ENCODE assay signal across 8 cellular contexts in genomic region chr11:117970400-117971024, GRCh38. TPM values are rescaled to one million over a fixed set of nuclear protein-coding genes. Genes with fewer than 3 reads are reported as not detected.
A peak's percentile ranks its signal among the peaks of the same experiment; 100 is the strongest.
DNase-seq lines count a peak whose midpoint lies in the region; ATAC-seq and TF ChIP-seq lines count a peak whose summit lies in the region.

No MANE protein-coding gene starts in this region.

- H3K4me1 Mint-ChIP-seq in stimulated activated naive B cell treated with anti-CD40 and anti-IgM and Interleukin-4, amounts not matched to agents 10 μg/mL and 1 μg/mL and 100 μg/mL, for 72 hours: peaks cover 25 to 51% of the 10 kb centered on the region in 2 donors

- no peaks in the 10 kb centered on the region for H3K9me3 Mint-ChIP-seq in stimulated activated naive B cell treated with anti-CD40 and anti-IgM and Interleukin-4, amounts not matched to agents 10 μg/mL and 1 μg/mL and 100 μg/mL, for 72 hours

- H3K27ac Mint-ChIP-seq in stimulated activated naive B cell treated with anti-CD40 and anti-IgM and Interleukin-4, amounts not matched to agents 10 μg/mL and 1 μg/mL and 100 μg/mL, for 72 hours: no peak overlapping the region

- peak overlapping the region; percentile 43 for H3K4me2 ChIP-seq in OCI-LY3 (ENCODE audit: low read length)

- no peak for TF ChIP-seq CTCF in OCI-LY3 (IDR thresholded peaks at IDR 0.05; ENCODE audit: low read depth, low read length)

- no peaks in the 10 kb centered on the region for H3K36me3 Mint-ChIP-seq in stimulated activated naive B cell treated with anti-CD40 and anti-IgM and Interleukin-4, amounts not matched to agents 10 μg/mL and 1 μg/mL and 100 μg/mL, for 72 hours

- no peaks in the 10 kb centered on the region for H4K20me1 ChIP-seq in OCI-LY3 (ENCODE audit: insufficient read depth, low read length)

- H3K27me3 ChIP-seq in OCI-LY3 (ENCODE audit: low read depth, low read length): no peaks in the 10 kb centered on the region

- no peak overlapping the region for H3K9ac ChIP-seq in OCI-LY3 (ENCODE audit: low read length)

- peak; percentile 69 to 71 for ATAC-seq in stimulated activated naive B cell treated with anti-CD40 and anti-IgM and Interleukin-4, amounts not matched to agents 10 μg/mL and 1 μg/mL and 100 μg/mL, for 72 hours (replicated peaks)
- no peak for ATAC-seq in GM19324 (IDR thresholded peaks at IDR 0.05; ENCODE audit: low FRiP score, unreplicated experiment)

- no peaks in the 10 kb centered on the region for H3K27me3 Mint-ChIP-seq in stimulated activated naive B cell treated with anti-CD40 and anti-IgM and Interleukin-4, amounts not matched to agents 10 μg/mL and 1 μg/mL and 100 μg/mL, for 72 hours

- DNase-seq in activated naive CD4-positive, alpha-beta T cell treated with Interleukin-2 at 50 U/mL for 16 hours: peak; percentile 38
- no peak for DNase-seq in activated naive CD4-positive, alpha-beta T cell treated with anti-CD3 and anti-CD28 coated beads, Interleukin-2, amount 50 U/mL, for 16 hours
- DNase-seq in dermis blood vessel endothelial cell (peak; percentile 23), pons (ENCODE audit: low spot score) (no peak), NCI-H446 treated with DMSO at 0.1 percent for 48 hours (lab: John Stamatoyannopoulos, UW) (no peak)
- no peak for DNase-seq in stimulated activated naive B cell treated with anti-CD40 and anti-IgM and Interleukin-4, amounts not matched to agents 10 μg/mL and 1 μg/mL and 100 μg/mL, for 72 hours

- no peak overlapping the region for H2AFZ ChIP-seq in OCI-LY3 (ENCODE audit: low read depth, low read length)

- H3K4me3 ChIP-seq in OCI-LY3 (ENCODE audit: low read length): peak overlapping the region; percentile 1; the same call in 1 of the 2 replicates

- peak overlapping the region; percentile 19; the same call in 1 of the 2 replicates for H3K27ac ChIP-seq in OCI-LY3 (ENCODE audit: low read length)

- H3K79me2 ChIP-seq in OCI-LY3 (ENCODE audit: low read length): no peaks in the 10 kb centered on the region

- peaks cover 2% of the 10 kb centered on the region for H3K36me3 ChIP-seq in OCI-LY3 (replicated peaks; ENCODE audit: low read depth, low read length)

- peak overlapping the region in 1 of 2 donors; percentile 37 for H3K4me3 Mint-ChIP-seq in stimulated activated naive B cell treated with anti-CD40 and anti-IgM and Interleukin-4, amounts not matched to agents 10 μg/mL and 1 μg/mL and 100 μg/mL, for 72 hours

- H3K9me3 ChIP-seq in OCI-LY3 (ENCODE audit: insufficient read depth, low read length): no peaks in the 10 kb centered on the region

- H3K4me1 ChIP-seq in OCI-LY3 (ENCODE audit: low read length): peaks cover 23% of the 10 kb centered on the region

RNA-seq across cellular contexts. Expression of gene IL10RA, which starts 15.7 kb away (rescaled TPM):
- total RNA-seq in dermis blood vessel endothelial cell: 0.09 TPM in 1 of 2 replicates, not detected in the other

RNA-seq across cellular contexts. Expression of gene TMPRSS13, which starts 41.3 kb away (rescaled TPM):
- total RNA-seq in dermis blood vessel endothelial cell: not detected in 2 replicates

Comparison
In these comparisons a context has a peak if more than half of its experiments do, and no peak if none do; other contexts are left out.
1. DNase-seq: peak in activated naive CD4-positive, alpha-beta T cell treated with Interleukin-2 at 50 U/mL for 16 hours (single experiment) and dermis blood vessel endothelial cell (single experiment); none in activated naive CD4-positive, alpha-beta T cell treated with anti-CD3 and anti-CD28 coated beads, Interleukin-2, amount 50 U/mL, for 16 hours (single experiment), stimulated activated naive B cell treated with anti-CD40 and anti-IgM and Interleukin-4, amounts not matched to agents 10 μg/mL and 1 μg/mL and 100 μg/mL, for 72 hours (single experiment), pons (single experiment) and NCI-H446 treated with DMSO at 0.1 percent for 48 hours (single experiment).